Comparison of ENCODE assay signal across 16 cellular contexts in genomic region chr21:28833609-28834008, GRCh38.
DNase-seq lines count a peak whose midpoint lies in the region; ATAC-seq, FAIRE-seq and TF ChIP-seq lines count a peak whose summit lies in the region.
"Had no signal": no experiment of that assay in that cellular context is flagged by ENCODE, and none has a peak within 500 bp of the region (broad histone marks: within the 10 kb centered on the region; RNA-seq: fewer than 3 reads in every experiment).

No MANE protein-coding gene starts in this region.

- no peak for TF ChIP-seq RAD21 in HepG2 (CRISPR knock-in tag; IDR thresholded peaks at IDR 0.05)

- intact Hi-C loops in HepG2 (cut with micrococcal nuclease; ENCODE audit: unreplicated experiment): no loop called here
- intact Hi-C loops in right lobe of liver (cut with DNase I): no loop called here

- H3K4me3 ChIP-seq in HepG2 (replicated peaks in 1 of 3; ENCODE audit: insufficient read depth in 1 of 3, low read depth in 2 of 3, low read length in 3 of 3) (no peak overlapping the region), right lobe of liver (no peak overlapping the region)

- no peak for ATAC-seq in HepG2
- no peak for ATAC-seq in right lobe of liver
- ATAC-seq in HG02970 (IDR thresholded peaks at IDR 0.05; ENCODE audit: low FRiP score, unreplicated experiment): no peak

- TF ChIP-seq POLR2A in HepG2 (IDR thresholded peaks at IDR 0.05; ENCODE audit: insufficient read depth in 1 of 2, low read depth in 2 of 2, low read length in 2 of 2) (no peak), right lobe of liver (IDR thresholded peaks at IDR 0.05) (no peak), erythroblast (IDR thresholded peaks at IDR 0.05; ENCODE audit: low read length) (no peak)

- POLR2A ChIA-PET in HepG2 (lab: Yijun Ruan, JAX): no interaction called here

- H3K4me2 ChIP-seq in HepG2 (ENCODE audit: low read depth, low read length): no peak overlapping the region
- H3K4me2 ChIP-seq: KMS-11 had no signal

- CTCF ChIA-PET in HepG2 (lab: Yijun Ruan, JAX; ENCODE audit: low intra/inter-chr PET ratio, low total read pairs): no interaction called here

- H3K9me3 Mint-ChIP-seq in T-helper 1 cell treated with Interleukin-12 subunit alpha and Interleukin-12 subunit beta and Interleukin-4 antibody, amounts not matched to agents 30 μg/mL and 1 μg/mL, for 36 hours: peaks cover 11% of the 10 kb centered on the region

- in situ Hi-C loops in HepG2 (cut with HindIII; ENCODE audit: extremely low pct_ligation_motif_present, low pct_unique_long_range_greater_than_20kb): no loop called here

- no peaks in the 10 kb centered on the region for H3K27me3 ChIP-seq in HepG2 (ENCODE audit: control insufficient read depth in 1 of 2, insufficient read depth in 2 of 2, low read length in 2 of 2)
- H3K27me3 ChIP-seq in right lobe of liver: no peaks in the 10 kb centered on the region

- H3K9ac ChIP-seq in HepG2 (ENCODE audit: insufficient read depth, low read depth, low read length): no peak overlapping the region
- H3K9ac ChIP-seq: KMS-11 had no signal

- H3K4me1 Mint-ChIP-seq in T-helper 1 cell treated with Interleukin-12 subunit alpha and Interleukin-12 subunit beta and Interleukin-4 antibody, amounts not matched to agents 30 μg/mL and 1 μg/mL, for 36 hours (ENCODE audit: low read depth): peaks cover 70% of the 10 kb centered on the region

- H2AFZ ChIP-seq in HepG2 (ENCODE audit: low read length): no peak overlapping the region

- WGBS in HepG2 (ENCODE audit: low lambda C conversion rate): 69% methylated on average over 3 of the region's 3 CpGs
- WGBS in right lobe of liver (ENCODE audit: insufficient coverage, low coverage, low lambda C conversion rate, missing lambda C conversion rate): 91% methylated on average over 3 of the region's 3 CpGs

- peaks cover 35% of the 10 kb centered on the region for H3K36me3 Mint-ChIP-seq in T-helper 1 cell treated with Interleukin-12 subunit alpha and Interleukin-12 subunit beta and Interleukin-4 antibody, amounts not matched to agents 30 μg/mL and 1 μg/mL, for 36 hours (ENCODE audit: low read depth)

- no peaks in the 10 kb centered on the region for H3K27me3 Mint-ChIP-seq in T-helper 1 cell treated with Interleukin-12 subunit alpha and Interleukin-12 subunit beta and Interleukin-4 antibody, amounts not matched to agents 30 μg/mL and 1 μg/mL, for 36 hours (ENCODE audit: low read depth)
- H3K27me3 Mint-ChIP-seq: B cell had no signal

- no peak for FAIRE-seq in HepG2 (lab: Jason Lieb, UNC)
- FAIRE-seq: GM19239 had no signal

- no peaks in the 10 kb centered on the region for H3K36me3 ChIP-seq in HepG2 (replicated peaks in 1 of 2; ENCODE audit: control insufficient read depth in 1 of 2, insufficient read depth in 2 of 2, low read length in 2 of 2)
- H3K36me3 ChIP-seq in right lobe of liver: no peaks in the 10 kb centered on the region

- H3K4me3 Mint-ChIP-seq in T-helper 1 cell treated with Interleukin-12 subunit alpha and Interleukin-12 subunit beta and Interleukin-4 antibody, amounts not matched to agents 30 μg/mL and 1 μg/mL, for 36 hours: peak overlapping the region; percentile 96
- H3K4me3 Mint-ChIP-seq: B cell had no signal

- DNase-seq in T-helper 1 cell (no peak), HepG2 (ENCODE audit: low spot score) (no peak), right lobe of liver (no peak), epithelial cell of prostate (ENCODE audit: low read depth, low spot score) (no peak), EL (no peak), erythroblast (lab: John Stamatoyannopoulos, UW) (no peak)
- DNase-seq: DMS153, NCI-H146, NCI-H2081, NCI-H748 treated with DMSO at 0.1 percent for 48 hours had no signal

- no peak overlapping the region for H3K27ac ChIP-seq in HepG2 (ENCODE audit: extremely low read length, insufficient read depth, low read length)
- H3K27ac ChIP-seq in right lobe of liver: no peak overlapping the region
- peak overlapping the region; percentile 82 for H3K27ac ChIP-seq in epithelial cell of prostate
- H3K27ac ChIP-seq: 22Rv1, KMS-11 had no signal

- no peaks in the 10 kb centered on the region for H4K20me1 ChIP-seq in HepG2 (ENCODE audit: insufficient read depth, low read length)

- TF ChIP-seq EP300 in HepG2 (IDR thresholded peaks at IDR 0.05; ENCODE audit: low read depth in 2 of 2, low read length in 2 of 2) (no peak), HepG2 (CRISPR knock-in tag; IDR thresholded peaks at IDR 0.05; ENCODE audit: borderline replicate concordance) (no peak)

- H3K4me1 ChIP-seq in HepG2 (ENCODE audit: insufficient read depth, low read length) (no peaks in the 10 kb centered on the region), right lobe of liver (no peaks in the 10 kb centered on the region)

- peak overlapping the region; percentile 98 for H3K27ac Mint-ChIP-seq in T-helper 1 cell treated with Interleukin-12 subunit alpha and Interleukin-12 subunit beta and Interleukin-4 antibody, amounts not matched to agents 30 μg/mL and 1 μg/mL, for 36 hours
- H3K27ac Mint-ChIP-seq: B cell had no signal

- no peak for TF ChIP-seq CTCF in HepG2 (CRISPR knock-in tag; IDR thresholded peaks at IDR 0.05)
- TF ChIP-seq CTCF in right lobe of liver (IDR thresholded peaks at IDR 0.05): no peak

- no peaks in the 10 kb centered on the region for H3K79me2 ChIP-seq in HepG2 (ENCODE audit: insufficient read depth, low read length)

- no TSS peak for BruUV-seq in HepG2 (replicated peaks; lab: Mats Ljungman, UMichigan)

- H3K9me3 ChIP-seq in HepG2 (ENCODE audit: low read length) (no peaks in the 10 kb centered on the region), right lobe of liver (no peaks in the 10 kb centered on the region)

TF ChIP-seq in HepG2, 621 proteins besides CTCF, POLR2A, EP300 and RAD21:
- no peak for TF ChIP-seq IRF2 (CRISPR knock-in tag; IDR thresholded peaks at IDR 0.05)
- TF ChIP-seq ZNF629 (CRISPR knock-in tag; conservative IDR thresholded peaks at IDR 0.05): 0 out of 2 replicates have a peak, but pooled peaks have one; percentile 18
